ENCODE assay signal across 8 cellular contexts in genomic region chr6:108118359-108118724, GRCh38. TPM values are rescaled to one million over a fixed set of nuclear protein-coding genes. Genes with fewer than 3 reads are reported as not detected.
DNase-seq lines count a peak whose midpoint lies in the region; ATAC-seq, FAIRE-seq and TF ChIP-seq lines count a peak whose summit lies in the region.

No MANE protein-coding gene starts in this region.

- no peaks in the 10 kb centered on the region for H3K79me2 ChIP-seq in astrocyte (ENCODE audit: insufficient read depth, low read length)

- no peak overlapping the region for H2BK5ac ChIP-seq in mesenchymal stem cell (ENCODE audit: low read depth, low read length, poor library complexity, severe bottlenecking)

- H3K9me3 ChIP-seq in astrocyte (ENCODE audit: insufficient read depth, low read depth, low read length) (no peaks in the 10 kb centered on the region), mesenchymal stem cell (ENCODE audit: control insufficient read depth, low read length) (no peaks in the 10 kb centered on the region)

- H3K4me2 ChIP-seq in astrocyte (ENCODE audit: low read length) (peak overlapping the region; percentile 89), mesenchymal stem cell (ENCODE audit: low read length, poor library complexity, severe bottlenecking) (peak overlapping the region; percentile 92)

- no peak overlapping the region for H3K27ac Mint-ChIP-seq in activated naive CD4-positive, alpha-beta T cell treated with anti-CD3 and anti-CD28 coated beads, Interleukin-2, amount 10 ng/mL, durations not matched to agents 7 days and 5 days
- no peak overlapping the region for H3K27ac Mint-ChIP-seq in activated naive CD4-positive, alpha-beta T cell treated with anti-CD3 and anti-CD28 coated beads, Interleukin-2, amount 50 U/mL, for 72 hours
- H3K27ac Mint-ChIP-seq in astrocyte (ENCODE audit: unreplicated experiment), result no peak overlapping the region
- no peak overlapping the region for H3K27ac Mint-ChIP-seq in type B pancreatic cell

- peaks cover 51% of the 10 kb centered on the region for H3K4me1 Mint-ChIP-seq in activated naive CD4-positive, alpha-beta T cell treated with anti-CD3 and anti-CD28 coated beads, Interleukin-2, amount 10 ng/mL, durations not matched to agents 7 days and 5 days
- H3K4me1 Mint-ChIP-seq in astrocyte (ENCODE audit: low read depth, unreplicated experiment), result peaks cover 13% of the 10 kb centered on the region
- peaks cover 31% of the 10 kb centered on the region for H3K4me1 Mint-ChIP-seq in type B pancreatic cell (ENCODE audit: unreplicated experiment)

- H2AK5ac ChIP-seq in mesenchymal stem cell (ENCODE audit: low read length, severe bottlenecking), result no peak overlapping the region

- H3K9ac ChIP-seq in astrocyte (ENCODE audit: low read length), result no peak overlapping the region
- H3K9ac ChIP-seq in mesenchymal stem cell (ENCODE audit: low read length), result no peak overlapping the region

- no peak for TF ChIP-seq CTCF in astrocyte (IDR thresholded peaks at IDR 0.05; ENCODE audit: insufficient read depth, low read depth, low read length)
- no peak for TF ChIP-seq CTCF in type B pancreatic cell (conservative IDR thresholded peaks at IDR 0.05)

- H3K18ac ChIP-seq in mesenchymal stem cell (ENCODE audit: low read depth in 1 of 2, low read length in 2 of 2), result no peak overlapping the region

- peak overlapping the region in 1 of 2 experiments; percentile 86 for H3K23ac ChIP-seq in mesenchymal stem cell (ENCODE audit: low read length in 2 of 2)

- H3K4me1 ChIP-seq in astrocyte (ENCODE audit: insufficient read depth, low read length), result peaks cover 17% of the 10 kb centered on the region
- H3K4me1 ChIP-seq in mesenchymal stem cell (ENCODE audit: control insufficient read depth, insufficient read depth, low read depth, low read length), result peaks cover 40% of the 10 kb centered on the region

- no peaks in the 10 kb centered on the region for H3K9me3 Mint-ChIP-seq in activated naive CD4-positive, alpha-beta T cell treated with anti-CD3 and anti-CD28 coated beads, Interleukin-2, amount 10 ng/mL, durations not matched to agents 7 days and 5 days
- no peaks in the 10 kb centered on the region for H3K9me3 Mint-ChIP-seq in activated naive CD4-positive, alpha-beta T cell treated with anti-CD3 and anti-CD28 coated beads, Interleukin-2, amount 50 U/mL, for 72 hours
- H3K9me3 Mint-ChIP-seq in astrocyte (ENCODE audit: unreplicated experiment) (peaks cover 21% of the 10 kb centered on the region), type B pancreatic cell (no peaks in the 10 kb centered on the region)

- no peak overlapping the region for H2BK15ac ChIP-seq in mesenchymal stem cell (ENCODE audit: low read depth, poor library complexity, severe bottlenecking)

- CTCF ChIA-PET in activated naive CD4-positive, alpha-beta T cell treated with anti-CD3 and anti-CD28 coated beads, Interleukin-2, amount 10 ng/mL, durations not matched to agents 7 days and 5 days (lab: Charles Lee), result no interaction called here

- no peak overlapping the region for H3K4ac ChIP-seq in mesenchymal stem cell (ENCODE audit: low read depth in 1 of 2, low read length in 2 of 2)

- H3K36me3 ChIP-seq in astrocyte (ENCODE audit: insufficient read depth, low read length) (no peaks in the 10 kb centered on the region), mesenchymal stem cell (ENCODE audit: control insufficient read depth in 1 of 2, insufficient read depth in 2 of 2, low read depth in 1 of 2, low read length in 2 of 2) (no peaks in the 10 kb centered on the region)

- H3K27me3 ChIP-seq in astrocyte (ENCODE audit: insufficient read depth, low read length) (peaks cover 72% of the 10 kb centered on the region), mesenchymal stem cell (ENCODE audit: control insufficient read depth in 1 of 2, insufficient read depth in 1 of 2, low read length in 2 of 2) (peaks cover 92 to 94% of the 10 kb centered on the region in 2 experiments)

- peaks cover 100% of the 10 kb centered on the region for H3K27me3 Mint-ChIP-seq in activated naive CD4-positive, alpha-beta T cell treated with anti-CD3 and anti-CD28 coated beads, Interleukin-2, amount 10 ng/mL, durations not matched to agents 7 days and 5 days
- H3K27me3 Mint-ChIP-seq in astrocyte (ENCODE audit: low read depth, unreplicated experiment) (peaks cover 83% of the 10 kb centered on the region), type B pancreatic cell (peaks cover 96% of the 10 kb centered on the region)

- no peak overlapping the region for H4K91ac ChIP-seq in mesenchymal stem cell (ENCODE audit: low read length)

- no peak overlapping the region for H3K14ac ChIP-seq in mesenchymal stem cell (ENCODE audit: low read length in 2 of 2)

- DNase-seq in activated naive CD4-positive, alpha-beta T cell treated with anti-CD3 and anti-CD28 coated beads, Interleukin-2, amount 10 ng/mL, durations not matched to agents 7 days and 5 days, result no peak
- no peak for DNase-seq in activated naive CD4-positive, alpha-beta T cell treated with anti-CD3 and anti-CD28 coated beads, Interleukin-2, amount 50 U/mL, for 72 hours (ENCODE audit: low spot score in 2 of 2)
- DNase-seq in astrocyte (ENCODE audit: low read depth) (no peak), mesenchymal stem cell (no peak), type B pancreatic cell (ENCODE audit: extremely low spot score, unreplicated experiment) (no peak), SHP77 treated with DMSO at 0.1 percent for 48 hours (lab: John Stamatoyannopoulos, UW) (no peak), NCI-H1092 treated with DMSO at 0.1 percent for 48 hours (lab: John Stamatoyannopoulos, UW) (no peak)

- peaks cover 1% of the 10 kb centered on the region for H3K36me3 Mint-ChIP-seq in activated naive CD4-positive, alpha-beta T cell treated with anti-CD3 and anti-CD28 coated beads, Interleukin-2, amount 10 ng/mL, durations not matched to agents 7 days and 5 days
- H3K36me3 Mint-ChIP-seq in activated naive CD4-positive, alpha-beta T cell treated with anti-CD3 and anti-CD28 coated beads, Interleukin-2, amount 50 U/mL, for 72 hours, result peaks cover 10 to 22% of the 10 kb centered on the region in 2 donors
- H3K36me3 Mint-ChIP-seq in astrocyte (ENCODE audit: low read depth, unreplicated experiment), result peaks cover 4% of the 10 kb centered on the region
- H3K36me3 Mint-ChIP-seq in type B pancreatic cell, result peaks cover 4% of the 10 kb centered on the region

- H2BK12ac ChIP-seq in mesenchymal stem cell (ENCODE audit: low read length in 2 of 2), result no peak overlapping the region

- no peak overlapping the region for H4K8ac ChIP-seq in mesenchymal stem cell (ENCODE audit: low read length)

- no peaks in the 10 kb centered on the region for H3K79me1 ChIP-seq in mesenchymal stem cell (replicated peaks; ENCODE audit: low read length, poor library complexity, severe bottlenecking)

- 0% methylated on average over 16 of the region's 45 CpGs for WGBS in mesenchymal stem cell

- no peak overlapping the region for H2BK120ac ChIP-seq in mesenchymal stem cell (ENCODE audit: low read depth, low read length)

- peaks cover 4% of the 10 kb centered on the region for H4K20me1 ChIP-seq in astrocyte (ENCODE audit: insufficient read depth, low read length)

- no peak for FAIRE-seq in astrocyte (lab: Jason Lieb, UNC)

- peak overlapping the region; percentile 68 for H2AFZ ChIP-seq in astrocyte (ENCODE audit: low read depth, low read length)
- H2AFZ ChIP-seq in mesenchymal stem cell (ENCODE audit: low read depth, low read length), result no peak overlapping the region

- peak overlapping the region; percentile 78 for H3K4me3 Mint-ChIP-seq in activated naive CD4-positive, alpha-beta T cell treated with anti-CD3 and anti-CD28 coated beads, Interleukin-2, amount 10 ng/mL, durations not matched to agents 7 days and 5 days
- no peak overlapping the region for H3K4me3 Mint-ChIP-seq in astrocyte (ENCODE audit: unreplicated experiment)
- peak overlapping the region; percentile 89 for H3K4me3 Mint-ChIP-seq in type B pancreatic cell

- H3K4me3 ChIP-seq in astrocyte (ENCODE audit: insufficient read depth, low read depth, low read length), result peak overlapping the region; percentile 57
- H3K4me3 ChIP-seq in mesenchymal stem cell (ENCODE audit: insufficient read depth in 1 of 2, low read depth in 1 of 2, low read length in 2 of 2), result peak overlapping the region; percentile 60 to 81

- ATAC-seq in activated naive CD4-positive, alpha-beta T cell treated with anti-CD3 and anti-CD28 coated beads, Interleukin-2, amount 50 U/mL, for 72 hours, result no peak
- no peak for ATAC-seq in GM19455 (IDR thresholded peaks at IDR 0.05; ENCODE audit: unreplicated experiment)

- no peak overlapping the region for H3K27ac ChIP-seq in astrocyte (ENCODE audit: low read depth, low read length)
- H3K27ac ChIP-seq in mesenchymal stem cell (ENCODE audit: low read length, poor library complexity, severe bottlenecking), result no peak overlapping the region

RNA-seq across cellular contexts. Expression of gene OSTM1, which starts 43.8 kb away (rescaled TPM):
- 10 to 100 TPM in 1 of 2 donors, 1 to 10 TPM in 1; 5.4 to 22.2 TPM for total RNA-seq in activated naive CD4-positive, alpha-beta T cell treated with anti-CD3 and anti-CD28 coated beads, Interleukin-2, amount 50 U/mL, for 72 hours
- 58.3 and 72.8 TPM in 2 replicates for total RNA-seq in astrocyte
- polyA plus RNA-seq in mesenchymal stem cell (2013, experiment 1 of 2), result 48.2 TPM
- 48.8 TPM for polyA plus RNA-seq in mesenchymal stem cell (2013, experiment 2 of 2)
- total RNA-seq in type B pancreatic cell (ENCODE audit: low replicate concordance), result 7.3 and 14.5 TPM in 2 replicates

RNA-seq across cellular contexts. Expression of gene NR2E1, which starts 47.5 kb away (rescaled TPM):
- not detected for total RNA-seq in activated naive CD4-positive, alpha-beta T cell treated with anti-CD3 and anti-CD28 coated beads, Interleukin-2, amount 50 U/mL, for 72 hours
- total RNA-seq in astrocyte (not detected in 2 replicates), type B pancreatic cell (ENCODE audit: low replicate concordance) (0.26 TPM in 1 of 2 replicates, not detected in the other)
- polyA plus RNA-seq in mesenchymal stem cell (2013, experiment 1 of 2), result not detected
- not detected for polyA plus RNA-seq in mesenchymal stem cell (2013, experiment 2 of 2)
